Comparison of ENCODE assay signal across 29 cellular contexts in the genomic region with DNA sequence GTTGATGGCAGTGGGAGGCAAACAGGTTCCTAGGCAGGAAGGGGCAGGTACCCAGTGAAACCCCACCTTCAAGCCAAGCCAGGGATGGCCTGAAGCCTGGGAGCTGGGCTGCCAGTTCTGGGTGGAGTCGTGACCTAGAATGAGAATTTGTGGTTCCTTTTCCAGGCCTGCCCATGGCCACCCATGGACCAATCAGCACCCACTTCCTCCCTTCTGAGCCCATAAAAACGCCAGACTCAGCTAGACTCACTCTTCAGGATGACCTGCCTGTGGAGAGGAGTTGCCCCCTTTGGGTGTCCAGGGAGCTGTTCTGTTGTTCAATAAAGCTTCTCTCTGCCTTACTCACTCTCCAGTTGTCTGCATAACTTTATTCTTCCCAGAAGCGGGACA.
"Had no signal": no experiment of that assay in that cellular context is flagged by ENCODE, and none has a peak within 500 bp of the region (broad histone marks: within the 10 kb centered on the region; RNA-seq: fewer than 3 reads in every experiment).

No MANE protein-coding gene starts in this region.

- H3K4me3 ChIP-seq: gastrocnemius medialis, left lung, lower lobe of right lung, mucosa of descending colon, right lobe of liver, vagina had no signal

- FAIRE-seq: colon, islet of Langerhans, small intestine had no signal

- H3K9me3 Mint-ChIP-seq: type B pancreatic cell had no signal

- H3K27ac Mint-ChIP-seq: activated CD4-positive, alpha-beta memory T cell treated with anti-CD3 and anti-CD28 coated beads, Interleukin-2, amount 10 ng/mL, durations not matched to agents 7 days and 5 days; activated CD4-positive, alpha-beta T cell treated with anti-CD3 and anti-CD28 coated beads, Interleukin-2, amount 10 ng/mL, durations not matched to agents 7 days and 5 days; activated naive CD4-positive, alpha-beta T cell treated with anti-CD3 and anti-CD28 coated beads, Interleukin-2, amount 50 U/mL, for 72 hours; activated T-cell treated with anti-CD3 and anti-CD28 coated beads, Interleukin-2, amount 50 U/mL, for 24 hours; natural killer cell treated with Interleukin-12 subunit alpha and Interleukin-12 subunit beta and Interleukin-15 and Interleukin-18, amount 100 ng/mL, for 72 hours; stimulated activated memory B cell treated with anti-CD40 and anti-IgM and Interleukin-4, amounts not matched to agents 10 μg/mL and 1 μg/mL and 100 μg/mL, for 72 hours; stimulated activated naive CD8-positive, alpha-beta T cell treated with anti-CD3 and anti-CD28 coated beads, Interleukin-15, amount 100 ng/mL, for 72 hours; T-helper 17 cell; type B pancreatic cell had no signal

- H3K27ac ChIP-seq: gastrocnemius medialis, left lung, lower lobe of right lung, right lobe of liver, vagina, WERI-Rb-1 had no signal

- H3K4me1 ChIP-seq: gastrocnemius medialis, left lung, lower lobe of right lung, right lobe of liver, vagina had no signal

- ATAC-seq: left lung; mucosa of descending colon; natural killer cell treated with Interleukin-12 subunit alpha and Interleukin-12 subunit beta and Interleukin-15 and Interleukin-18, amount 100 ng/mL, for 72 hours; stimulated activated naive CD8-positive, alpha-beta T cell treated with anti-CD3 and anti-CD28 coated beads, Interleukin-15, amount 100 ng/mL, for 72 hours; T-helper 17 cell had no signal

- H3K9me3 ChIP-seq: gastrocnemius medialis, lower lobe of right lung, right lobe of liver, vagina had no signal

- H3K36me3 ChIP-seq: gastrocnemius medialis, left lung, lower lobe of right lung, right lobe of liver, vagina, WERI-Rb-1 had no signal

- DNase-seq: activated CD4-positive, alpha-beta memory T cell treated with anti-CD3 and anti-CD28 coated beads, Interleukin-2, amount 10 ng/mL, durations not matched to agents 7 days and 5 days; activated CD4-positive, alpha-beta T cell treated with anti-CD3 and anti-CD28 coated beads, Interleukin-2, amount 10 ng/mL, durations not matched to agents 7 days and 5 days; activated CD4-positive, CD25-positive, alpha-beta regulatory T cell treated with anti-CD3 and anti-CD28 coated beads, Interleukin-2, amount 50 U/mL, for 72 hours; activated CD8-positive, alpha-beta memory T cell treated with anti-CD3 and anti-CD28 coated beads, Interleukin-2, amount 50 U/mL, for 48 hours; activated gamma-delta T cell; activated T-cell treated with anti-CD3 and anti-CD28 coated beads, Interleukin-2, amount 50 U/mL, for 24 hours; dermis blood vessel endothelial cell; effector CD4-positive, alpha-beta T cell; glutamatergic neuron; lower lobe of right lung; mucosa of descending colon; right lobe of liver; small intestine; stimulated activated CD4-positive, alpha-beta T cell treated with anti-CD3 and anti-CD28 coated beads, Interleukin-1b, Interleukin-23, amount 100 ng/mL, for 48 hours; stimulated activated CD4-positive, alpha-beta T cell treated with anti-CD3 and anti-CD28 coated beads, Interleukin-4, amount 100 ng/mL, for 4 hours; stimulated activated CD8-positive, alpha-beta memory T cell treated with anti-CD3 and anti-CD28 coated beads, Interleukin-4, amount 100 ng/mL, for 48 hours; stimulated activated naive CD8-positive, alpha-beta T cell treated with anti-CD3 and anti-CD28 coated beads, Interleukin-15, amount 100 ng/mL, for 72 hours; substantia nigra; T-helper 17 cell had no signal

- H3K4me1 Mint-ChIP-seq: activated CD4-positive, alpha-beta memory T cell treated with anti-CD3 and anti-CD28 coated beads, Interleukin-2, amount 10 ng/mL, durations not matched to agents 7 days and 5 days; activated CD4-positive, alpha-beta T cell treated with anti-CD3 and anti-CD28 coated beads, Interleukin-2, amount 10 ng/mL, durations not matched to agents 7 days and 5 days; stimulated activated memory B cell treated with anti-CD40 and anti-IgM and Interleukin-4, amounts not matched to agents 10 μg/mL and 1 μg/mL and 100 μg/mL, for 72 hours; stimulated activated naive CD8-positive, alpha-beta T cell treated with anti-CD3 and anti-CD28 coated beads, Interleukin-15, amount 100 ng/mL, for 72 hours; T-helper 17 cell had no signal

- H3K27me3 Mint-ChIP-seq: activated CD4-positive, alpha-beta memory T cell treated with anti-CD3 and anti-CD28 coated beads, Interleukin-2, amount 10 ng/mL, durations not matched to agents 7 days and 5 days; activated CD4-positive, alpha-beta T cell treated with anti-CD3 and anti-CD28 coated beads, Interleukin-2, amount 10 ng/mL, durations not matched to agents 7 days and 5 days; activated T-cell treated with anti-CD3 and anti-CD28 coated beads, Interleukin-2, amount 50 U/mL, for 24 hours; natural killer cell treated with Interleukin-12 subunit alpha and Interleukin-12 subunit beta and Interleukin-15 and Interleukin-18, amount 100 ng/mL, for 72 hours; stimulated activated memory B cell treated with anti-CD40 and anti-IgM and Interleukin-4, amounts not matched to agents 10 μg/mL and 1 μg/mL and 100 μg/mL, for 72 hours; stimulated activated naive CD8-positive, alpha-beta T cell treated with anti-CD3 and anti-CD28 coated beads, Interleukin-15, amount 100 ng/mL, for 72 hours; T-helper 17 cell; type B pancreatic cell had no signal

- H3K27me3 ChIP-seq: gastrocnemius medialis, left lung, right lobe of liver, vagina had no signal

- H3K4me3 Mint-ChIP-seq: activated CD4-positive, alpha-beta memory T cell treated with anti-CD3 and anti-CD28 coated beads, Interleukin-2, amount 10 ng/mL, durations not matched to agents 7 days and 5 days; activated CD4-positive, alpha-beta T cell treated with anti-CD3 and anti-CD28 coated beads, Interleukin-2, amount 10 ng/mL, durations not matched to agents 7 days and 5 days; activated T-cell treated with anti-CD3 and anti-CD28 coated beads, Interleukin-2, amount 50 U/mL, for 24 hours; natural killer cell treated with Interleukin-12 subunit alpha and Interleukin-12 subunit beta and Interleukin-15 and Interleukin-18, amount 100 ng/mL, for 72 hours; stimulated activated memory B cell treated with anti-CD40 and anti-IgM and Interleukin-4, amounts not matched to agents 10 μg/mL and 1 μg/mL and 100 μg/mL, for 72 hours; stimulated activated naive CD8-positive, alpha-beta T cell treated with anti-CD3 and anti-CD28 coated beads, Interleukin-15, amount 100 ng/mL, for 72 hours; T-helper 17 cell; type B pancreatic cell had no signal

- H3K36me3 Mint-ChIP-seq: stimulated activated memory B cell treated with anti-CD40 and anti-IgM and Interleukin-4, amounts not matched to agents 10 μg/mL and 1 μg/mL and 100 μg/mL, for 72 hours; type B pancreatic cell had no signal
